ENCODE assay signal across 12 cellular contexts in genomic region chr15:63052128-63052826, GRCh38. TPM values are rescaled to one million over a fixed set of nuclear protein-coding genes. Genes with fewer than 3 reads are reported as not detected.
DNase-seq lines count a peak whose midpoint lies in the region; ATAC-seq and TF ChIP-seq lines count a peak whose summit lies in the region.
"Had no signal": no experiment of that assay in that cellular context is flagged by ENCODE, and none has a peak within 500 bp of the region (broad histone marks: within the 10 kb centered on the region; RNA-seq: fewer than 3 reads in every experiment).

No MANE protein-coding gene starts in this region.

- H3K27me3 Mint-ChIP-seq in Caco-2 (ENCODE audit: insufficient read depth, unreplicated experiment): no peaks in the 10 kb centered on the region

- H3K9me3 ChIP-seq in Caco-2: no peaks in the 10 kb centered on the region
- H3K9me3 ChIP-seq in SJSA1 (replicated peaks): no peaks in the 10 kb centered on the region
- H3K9me3 ChIP-seq in gastroesophageal sphincter: no peaks in the 10 kb centered on the region
- no peaks in the 10 kb centered on the region for H3K9me3 ChIP-seq in prostate gland

- BruUV-seq in Caco-2 (replicated peaks; lab: Mats Ljungman, UMichigan): no TSS peak

- ATAC-seq in gastroesophageal sphincter (no peak), HG02885 (IDR thresholded peaks at IDR 0.05; ENCODE audit: poor library complexity, unreplicated experiment) (no peak)
- ATAC-seq in stimulated activated naive CD8-positive, alpha-beta T cell treated with anti-CD3 and anti-CD28 coated beads, Interleukin-15, Interleukin-2, amounts not matched to agents 100 U/mL and 50 U/mL, for 24 hours: no peak

- no peaks in the 10 kb centered on the region for H3K36me3 ChIP-seq in Caco-2 (ENCODE audit: control insufficient read depth, insufficient read depth, low read length)
- peaks cover 98% of the 10 kb centered on the region for H3K36me3 ChIP-seq in SJSA1
- peaks cover 4 to 42% of the 10 kb centered on the region in 2 donors for H3K36me3 ChIP-seq in gastroesophageal sphincter
- no peaks in the 10 kb centered on the region for H3K36me3 ChIP-seq in prostate gland

- CTCF ChIA-PET in Caco-2 (lab: Charles Lee): interaction anchor here (0.8 kb wide), 1 partner anchor 30 kb away, joined by 4 read pairs; no protein-coding TSS in a partner anchor

- peaks cover 55% of the 10 kb centered on the region for H3K4me1 Mint-ChIP-seq in Caco-2 (ENCODE audit: low read depth, unreplicated experiment)

- H3K4me3 ChIP-seq in Caco-2 (ENCODE audit: low read depth, low read length) (no peak overlapping the region), SJSA1 (no peak overlapping the region), gastroesophageal sphincter (peak overlapping the region; percentile 4 to 29), prostate gland (no peak overlapping the region)
- H3K4me3 ChIP-seq: skin epidermis had no signal

- no peaks in the 10 kb centered on the region for H3K27me3 ChIP-seq in Caco-2 (replicated peaks; ENCODE audit: control insufficient read depth, insufficient read depth, low read length)
- no peaks in the 10 kb centered on the region for H3K27me3 ChIP-seq in SJSA1 (replicated peaks)
- no peaks in the 10 kb centered on the region for H3K27me3 ChIP-seq in gastroesophageal sphincter
- H3K27me3 ChIP-seq in prostate gland (replicated peaks; ENCODE audit: insufficient read depth): no peaks in the 10 kb centered on the region

- WGBS in gastroesophageal sphincter (ENCODE audit: low coverage in 1 of 2), 2 donors: 26 to 50% methylated on average over 8 to 9 of the region's 10 CpGs
- WGBS in prostate gland: 59% methylated on average over 10 of the region's 10 CpGs

- no peak for TF ChIP-seq EP300 in gastroesophageal sphincter (IDR thresholded peaks at IDR 0.05)

- TF ChIP-seq CTCF in Caco-2 (IDR thresholded peaks at IDR 0.05; ENCODE audit: insufficient read depth in 1 of 2, low read depth in 1 of 2, low read length in 1 of 2, severe bottlenecking in 1 of 2, unreplicated experiment in 1 of 2) (no peak), gastroesophageal sphincter (IDR thresholded peaks at IDR 0.05) (no peak), prostate gland (IDR thresholded peaks at IDR 0.05) (no peak)

- H3K27ac ChIP-seq in SJSA1: peak overlapping the region; percentile 78
- H3K27ac ChIP-seq in gastroesophageal sphincter: peak overlapping the region; percentile 96 to 98 (median 98)
- peak overlapping the region; percentile 91 to 95 for H3K27ac ChIP-seq in prostate gland
- H3K27ac ChIP-seq: epithelial cell of prostate had no signal

- peak overlapping the region; percentile 79 for H3K27ac Mint-ChIP-seq in Caco-2 (ENCODE audit: unreplicated experiment)
- H3K27ac Mint-ChIP-seq: activated naive CD8-positive, alpha-beta T cell treated with anti-CD3 and anti-CD28 coated beads for 36 hours had no signal

- no peaks in the 10 kb centered on the region for H3K9me3 Mint-ChIP-seq in Caco-2 (ENCODE audit: unreplicated experiment)
- H3K9me3 Mint-ChIP-seq: activated naive CD8-positive, alpha-beta T cell treated with anti-CD3 and anti-CD28 coated beads for 36 hours had no signal

- H3K36me3 Mint-ChIP-seq in Caco-2 (ENCODE audit: insufficient read depth, unreplicated experiment): peaks cover 96% of the 10 kb centered on the region
- H3K36me3 Mint-ChIP-seq: activated naive CD8-positive, alpha-beta T cell treated with anti-CD3 and anti-CD28 coated beads for 36 hours had no signal

- H3K4me3 Mint-ChIP-seq in Caco-2 (ENCODE audit: unreplicated experiment): no peak overlapping the region
- H3K4me3 Mint-ChIP-seq: activated naive CD8-positive, alpha-beta T cell treated with anti-CD3 and anti-CD28 coated beads for 36 hours; CD14-positive monocyte had no signal

- H3K4me1 ChIP-seq in Caco-2: peaks cover 59% of the 10 kb centered on the region
- peaks cover 88% of the 10 kb centered on the region for H3K4me1 ChIP-seq in SJSA1 (replicated peaks)
- H3K4me1 ChIP-seq in gastroesophageal sphincter: peaks cover 13 to 92% (median 45%) of the 10 kb centered on the region in 3 donors
- H3K4me1 ChIP-seq in prostate gland (replicated peaks): peaks cover 52% of the 10 kb centered on the region

- intact Hi-C loops in Caco-2 (cut with micrococcal nuclease; ENCODE audit: unreplicated experiment): no loop called here
- intact Hi-C loops in prostate gland (cut with DNase I): no loop called here

- POLR2A ChIA-PET in Caco-2 (lab: Charles Lee): no interaction called here

- no peak for DNase-seq in Caco-2
- peak in 1 of 2 experiments; percentile 20 for DNase-seq in SJSA1 (ENCODE audit: low read depth in 1 of 2, low spot score in 2 of 2)
- DNase-seq in prostate gland (ENCODE audit: low spot score): no peak
- DNase-seq in SIG-M5 (lab: John Stamatoyannopoulos, UW): no peak
- DNase-seq in stimulated activated naive CD8-positive, alpha-beta T cell treated with anti-CD3 and anti-CD28 coated beads, Interleukin-15, Interleukin-2, amounts not matched to agents 100 U/mL and 50 U/mL, for 24 hours: no peak
- no peak for DNase-seq in NCI-H1048 (lab: John Stamatoyannopoulos, UW)
- DNase-seq: activated naive CD8-positive, alpha-beta T cell treated with anti-CD3 and anti-CD28 coated beads for 36 hours had no signal

- TF ChIP-seq POLR2A in gastroesophageal sphincter (IDR thresholded peaks at IDR 0.05) (peak in 1 of 2 donors; percentile 11), prostate gland (IDR thresholded peaks at IDR 0.05) (no peak)

RNA-seq across cellular contexts. Expression of gene TPM1, which starts 9.7 kb away (rescaled TPM):
- total RNA-seq in Caco-2 (2022) (193 and 209 TPM in 2 replicates), gastroesophageal sphincter (1,000 to 10,000 TPM; 3,599 to 7,152 (median 6,397) TPM), prostate gland (100 to 1,000 TPM; 564 to 629 TPM)
- 1,245 and 1,667 TPM in 2 replicates for total RNA-seq in SJSA1 (2014; rRNA removed; shearing (Covaris generic))

Comparison
In these comparisons a context has a peak if more than half of its experiments do, and no peak if none do; other contexts are left out.
1. H3K4me3 ChIP-seq: peak in gastroesophageal sphincter (2 of 2); none in Caco-2 (single experiment), SJSA1 (single experiment) and prostate gland (0 of 2).
2. Peak in every context shown above with its lines, with median percentiles within 50 percentile points of each other: H3K27ac ChIP-seq.